In the genomic region with DNA sequence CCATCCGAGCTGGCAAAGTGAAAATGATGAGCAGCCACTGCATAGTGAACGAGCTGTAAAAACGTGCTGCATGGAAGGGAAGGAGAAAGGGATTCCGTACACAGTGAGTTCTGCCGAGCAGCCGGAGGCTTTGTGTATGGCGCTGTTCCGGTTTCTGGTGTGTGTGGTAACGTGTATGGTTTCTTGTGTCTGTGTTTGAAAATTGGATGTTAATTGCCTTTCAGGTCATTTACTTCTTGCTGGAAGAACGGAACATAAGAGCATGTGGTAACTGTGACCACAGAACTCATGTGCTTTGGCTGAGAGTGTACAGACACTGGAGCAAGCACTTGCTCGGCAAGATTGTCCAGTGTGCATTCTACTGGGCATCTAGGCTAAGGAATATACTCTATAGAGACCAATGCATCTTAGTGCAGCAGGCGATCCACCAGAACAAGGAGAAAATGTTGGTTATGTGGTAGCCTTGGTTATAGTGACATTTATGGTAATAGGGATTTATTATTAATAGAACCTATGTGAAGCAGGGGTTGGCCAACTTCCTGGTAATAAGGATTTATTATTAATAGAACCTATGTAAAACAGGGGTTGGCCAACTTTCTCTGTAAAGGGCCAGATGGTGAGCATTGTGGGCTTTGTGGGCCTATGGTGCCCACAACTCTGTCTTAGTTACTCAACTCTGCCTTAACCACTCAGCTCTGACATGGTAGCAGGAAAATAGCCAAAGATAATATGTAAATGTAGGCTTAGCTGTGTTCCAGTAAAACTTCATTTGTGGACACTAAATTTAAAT, we compare ENCODE assay signal across 8 cellular contexts. TPM values are rescaled to one million over a fixed set of nuclear protein-coding genes. Genes with fewer than 3 reads are reported as not detected.
A peak's percentile ranks its signal among the peaks of the same experiment; 100 is the strongest.
DNase-seq lines count a peak whose midpoint lies in the region; ATAC-seq and TF ChIP-seq lines count a peak whose summit lies in the region.

No MANE protein-coding gene starts in this region.

- H3K27me3 Mint-ChIP-seq in activated B cell treated with CpG ODN at 0.5 μM for 24 hours: no peaks in the 10 kb centered on the region

- CTCF ChIA-PET in activated B cell treated with CpG ODN at 0.5 μM for 24 hours (lab: Charles Lee): interaction anchor here (0.7 to 4.9 kb wide), 18 partner anchors 9 to 369 kb away, joined by 3 to 82 read pairs (median 5); no protein-coding TSS in a partner anchor

- peak overlapping the region; percentile 47 for H3K4me3 Mint-ChIP-seq in activated B cell treated with CpG ODN at 0.5 μM for 24 hours

- ATAC-seq in GM19397 (IDR thresholded peaks at IDR 0.05; ENCODE audit: unreplicated experiment) (peak; percentile 74), HG03108 (IDR thresholded peaks at IDR 0.05; ENCODE audit: unreplicated experiment) (peak; percentile 70), activated B cell treated with CpG ODN at 0.5 μM for 24 hours (ENCODE audit: low read depth) (peak; percentile 48)

- DNase-seq in CD1c-positive myeloid dendritic cell (ENCODE audit: extremely low spot score) (peak; percentile 58), activated B cell treated with CpG ODN at 0.5 μM for 24 hours (no peak), dedifferentiated amniotic fluid mesenchymal stem cell (ENCODE audit: extremely low spot score) (no peak), G401 (ENCODE audit: low spot score) (no peak), RKO (ENCODE audit: low spot score) (no peak), epidermal melanocyte (ENCODE audit: insufficient read length, low spot score) (no peak)

- POLR2A ChIA-PET in activated B cell treated with CpG ODN at 0.5 μM for 24 hours (lab: Charles Lee): interaction anchor here (0.5 to 1.0 kb wide), 4 partner anchors 77 to 347 kb away, joined by 3 to 4 read pairs (median 4); no protein-coding TSS in a partner anchor

- intact Hi-C loops in activated B cell treated with CpG ODN at 0.5 μM for 24 hours (cut with micrococcal nuclease): no loop called here

- no peak for TF ChIP-seq CTCF in activated B cell treated with CpG ODN at 0.5 μM for 24 hours (IDR thresholded peaks at IDR 0.05)

- H3K36me3 Mint-ChIP-seq in activated B cell treated with CpG ODN at 0.5 μM for 24 hours (ENCODE audit: low read depth): no peaks in the 10 kb centered on the region

- H3K9me3 Mint-ChIP-seq in activated B cell treated with CpG ODN at 0.5 μM for 24 hours: no peaks in the 10 kb centered on the region

- in situ Hi-C loops in G401 (cut with HindIII; ENCODE audit: low sequenced_read_pairs): no loop called here

- H3K27ac Mint-ChIP-seq in activated B cell treated with CpG ODN at 0.5 μM for 24 hours: peak overlapping the region; percentile 85

- H3K4me1 Mint-ChIP-seq in activated B cell treated with CpG ODN at 0.5 μM for 24 hours: peaks cover 61% of the 10 kb centered on the region

RNA-seq across cellular contexts. Expression of a gene that starts 49.2 kb away (rescaled TPM):
- 12.4 and 15.0 TPM in 2 replicates for total RNA-seq in activated B cell treated with CpG ODN at 0.5 μM for 24 hours
- total RNA-seq in G401 (2014; rRNA removed; shearing (Covaris generic)): 31.0 and 33.3 TPM in 2 replicates
